Comparison of ENCODE assay signal across 8 cellular contexts in the genomic region with DNA sequence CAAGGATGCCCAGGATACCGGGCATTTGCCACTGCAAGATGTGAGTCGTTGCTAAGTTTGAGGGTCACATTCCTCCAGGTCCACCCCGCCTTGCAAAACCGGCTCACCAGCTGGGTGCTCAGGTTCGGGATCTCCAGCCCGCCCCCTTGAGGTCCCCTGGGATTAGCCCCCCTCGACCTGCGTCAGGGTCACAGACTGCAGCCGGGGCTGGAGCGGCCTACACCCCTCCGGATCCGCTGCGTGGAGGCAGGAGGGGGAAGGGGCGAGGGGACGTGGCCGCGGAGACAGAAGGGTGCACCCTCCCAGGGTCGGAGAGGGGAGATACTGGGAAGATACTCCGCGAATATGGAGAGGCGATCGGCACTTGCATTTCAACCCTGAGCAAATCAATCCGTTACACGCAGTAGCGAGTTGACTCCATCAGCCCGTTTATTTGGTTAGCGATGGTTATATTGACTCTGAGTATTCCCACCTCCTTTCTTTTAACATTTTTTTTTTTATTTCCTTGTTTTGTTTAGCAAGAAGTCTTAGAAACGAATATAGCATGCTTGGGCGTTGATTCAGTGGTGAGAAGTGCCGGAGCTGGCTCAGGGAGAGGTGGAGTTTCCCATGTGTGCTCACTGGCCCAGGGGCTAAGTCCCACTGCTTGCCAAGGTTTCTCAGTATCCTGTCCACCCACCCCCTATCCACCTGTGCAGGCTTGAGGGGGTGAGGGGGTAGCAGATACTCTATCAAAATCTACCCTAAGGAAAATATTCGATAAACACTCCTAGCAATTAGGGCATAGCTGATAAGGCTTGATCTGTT. TPM values are rescaled to one million over a fixed set of nuclear protein-coding genes. Genes with fewer than 3 reads are reported as not detected.
DNase-seq lines count a peak whose midpoint lies in the region; ATAC-seq and TF ChIP-seq lines count a peak whose summit lies in the region.

No MANE protein-coding gene starts in this region.

- H3K4me3 Mint-ChIP-seq in activated CD8-positive, alpha-beta memory T cell treated with anti-CD3 and anti-CD28 coated beads, Interleukin-2, amount 10 ng/mL, durations not matched to agents 7 days and 5 days = peak overlapping the region; percentile 93

- H3K27me3 ChIP-seq in HAP-1 (ENCODE audit: low read depth) (no peaks in the 10 kb centered on the region), MM.1S (replicated peaks; ENCODE audit: insufficient read depth, low read length) (no peaks in the 10 kb centered on the region), upper lobe of right lung (no peaks in the 10 kb centered on the region)

- DNase-seq in NCI-H2227 (lab: John Stamatoyannopoulos, UW; ENCODE audit: unreplicated experiment) (peak; percentile 37), NCI-H2227 treated with DMSO at 0.1 percent for 48 hours (lab: John Stamatoyannopoulos, UW) (no peak), HAP-1 (ENCODE audit: low spot score in 2 of 2) (peak in 1 of 2 experiments; percentile 74), MM.1S (peak; percentile 66), mucosa of descending colon (peak; percentile 59 to 84 (median 69)), upper lobe of right lung (peak; percentile 76)
- peak; percentile 70 for DNase-seq in activated CD8-positive, alpha-beta memory T cell treated with anti-CD3 and anti-CD28 coated beads, Interleukin-2, amount 10 ng/mL, durations not matched to agents 7 days and 5 days

- ATAC-seq in activated CD8-positive, alpha-beta memory T cell treated with anti-CD3 and anti-CD28 coated beads, Interleukin-2, amount 10 ng/mL, durations not matched to agents 7 days and 5 days = peak; percentile 43
- peak; percentile 61 for ATAC-seq in esophagus mucosa
- peak; percentile 48 for ATAC-seq in mucosa of descending colon
- peak; percentile 63 for ATAC-seq in upper lobe of right lung

- H3K36me3 ChIP-seq in HAP-1 (replicated peaks) (no peaks in the 10 kb centered on the region), MM.1S (replicated peaks; ENCODE audit: insufficient read depth, low read length) (peaks cover 5% of the 10 kb centered on the region; the same call in 1 of the 2 replicates), mucosa of descending colon (ENCODE audit: low read depth) (no peaks in the 10 kb centered on the region), upper lobe of right lung (no peaks in the 10 kb centered on the region)

- in situ Hi-C loops in HAP-1 (cut with MboI; ENCODE audit: low sequenced_read_pairs) = no loop called here

- peak; percentile 45 for TF ChIP-seq CTCF in MM.1S (IDR thresholded peaks at IDR 0.05; ENCODE audit: low read length)
- TF ChIP-seq CTCF in mucosa of descending colon (IDR thresholded peaks at IDR 0.05) = no peak
- peak; percentile 25 for TF ChIP-seq CTCF in upper lobe of right lung (IDR thresholded peaks at IDR 0.05)

- H3K9me2 ChIP-seq in MM.1S (replicated peaks; ENCODE audit: insufficient read depth, low read length) = no peaks in the 10 kb centered on the region

- H3K4me3 ChIP-seq in HAP-1 = peak overlapping the region; percentile 72
- peak overlapping the region; percentile 89 for H3K4me3 ChIP-seq in MM.1S (ENCODE audit: low read length)
- H3K4me3 ChIP-seq in mucosa of descending colon = peak overlapping the region; percentile 82
- peak overlapping the region; percentile 93 for H3K4me3 ChIP-seq in upper lobe of right lung

- peaks cover 47% of the 10 kb centered on the region for H3K4me1 Mint-ChIP-seq in activated CD8-positive, alpha-beta memory T cell treated with anti-CD3 and anti-CD28 coated beads, Interleukin-2, amount 10 ng/mL, durations not matched to agents 7 days and 5 days

- intact Hi-C loops in mucosa of descending colon (cut with DNase I, micrococcal nuclease) = no loop called here
- intact Hi-C loops in upper lobe of right lung (cut with DNase I) = no loop called here

- H3K4me2 ChIP-seq in MM.1S (ENCODE audit: low read depth, low read length) = peak overlapping the region; percentile 94

- H3K9me3 ChIP-seq in HAP-1 (no peaks in the 10 kb centered on the region), MM.1S (replicated peaks; ENCODE audit: insufficient read depth, low read length) (no peaks in the 10 kb centered on the region), mucosa of descending colon (no peaks in the 10 kb centered on the region), upper lobe of right lung (no peaks in the 10 kb centered on the region)

- H3K27ac Mint-ChIP-seq in activated CD8-positive, alpha-beta memory T cell treated with anti-CD3 and anti-CD28 coated beads, Interleukin-2, amount 10 ng/mL, durations not matched to agents 7 days and 5 days = peak overlapping the region; percentile 84

- no peaks in the 10 kb centered on the region for H4K20me1 ChIP-seq in MM.1S (ENCODE audit: insufficient read depth, low read length)

- peaks cover 3% of the 10 kb centered on the region for H3K27me3 Mint-ChIP-seq in activated CD8-positive, alpha-beta memory T cell treated with anti-CD3 and anti-CD28 coated beads, Interleukin-2, amount 10 ng/mL, durations not matched to agents 7 days and 5 days

- peaks cover 44% of the 10 kb centered on the region for H3F3A ChIP-seq in MM.1S (ENCODE audit: insufficient read depth, low read length)

- H3K36me3 Mint-ChIP-seq in activated CD8-positive, alpha-beta memory T cell treated with anti-CD3 and anti-CD28 coated beads, Interleukin-2, amount 10 ng/mL, durations not matched to agents 7 days and 5 days = peaks cover 22% of the 10 kb centered on the region

- H3K27ac ChIP-seq in MM.1S (ENCODE audit: low read length) = peak overlapping the region; percentile 65; the same call in 1 of the 2 replicates
- H3K27ac ChIP-seq in upper lobe of right lung = peak overlapping the region; percentile 99

- H3K9ac ChIP-seq in MM.1S (ENCODE audit: low read length) = peak overlapping the region; percentile 87

- CTCF ChIA-PET in activated CD8-positive, alpha-beta memory T cell treated with anti-CD3 and anti-CD28 coated beads, Interleukin-2, amount 10 ng/mL, durations not matched to agents 7 days and 5 days (lab: Charles Lee) = interaction anchor here (0.7 to 2.5 kb wide), 4 partner anchors 10 to 131 kb away, joined by 3 to 11 read pairs (median 4); no protein-coding TSS in a partner anchor

- no peaks in the 10 kb centered on the region for H3K9me3 Mint-ChIP-seq in activated CD8-positive, alpha-beta memory T cell treated with anti-CD3 and anti-CD28 coated beads, Interleukin-2, amount 10 ng/mL, durations not matched to agents 7 days and 5 days (ENCODE audit: low read depth)

- peaks cover 58% of the 10 kb centered on the region for H3K79me2 ChIP-seq in MM.1S (ENCODE audit: low read length)

- H3K4me1 ChIP-seq in HAP-1 (peaks cover 25% of the 10 kb centered on the region), MM.1S (ENCODE audit: low read length) (peaks cover 49% of the 10 kb centered on the region), mucosa of descending colon (ENCODE audit: low read depth) (peaks cover 10% of the 10 kb centered on the region), upper lobe of right lung (peaks cover 24% of the 10 kb centered on the region)

- peak overlapping the region; percentile 82 for H2AFZ ChIP-seq in MM.1S (ENCODE audit: low read length)

RNA-seq across cellular contexts. Expression of a gene that starts 1.0 kb away (rescaled TPM):
- 10 to 100 TPM; 45.8 to 54.9 TPM for total RNA-seq in activated CD8-positive, alpha-beta memory T cell treated with anti-CD3 and anti-CD28 coated beads, Interleukin-2, amount 10 ng/mL, durations not matched to agents 7 days and 5 days
- total RNA-seq in esophagus mucosa (7.7 TPM), mucosa of descending colon (10 to 100 TPM; 11.9 to 20.5 (median 18.2) TPM), upper lobe of right lung (32.4 TPM)

RNA-seq across cellular contexts. Expression of a gene that starts 35.4 kb away (rescaled TPM):
- 10 to 100 TPM; 30.9 to 34.9 TPM for total RNA-seq in activated CD8-positive, alpha-beta memory T cell treated with anti-CD3 and anti-CD28 coated beads, Interleukin-2, amount 10 ng/mL, durations not matched to agents 7 days and 5 days
- total RNA-seq in esophagus mucosa (27.5 TPM), mucosa of descending colon (100 to 1,000 TPM in 1 of 3 donors, 10 to 100 TPM in 2; 45.3 to 100 (median 77.0) TPM), upper lobe of right lung (47.1 TPM)
